21 cellular contexts compared by ENCODE assay signal in the genomic region with DNA sequence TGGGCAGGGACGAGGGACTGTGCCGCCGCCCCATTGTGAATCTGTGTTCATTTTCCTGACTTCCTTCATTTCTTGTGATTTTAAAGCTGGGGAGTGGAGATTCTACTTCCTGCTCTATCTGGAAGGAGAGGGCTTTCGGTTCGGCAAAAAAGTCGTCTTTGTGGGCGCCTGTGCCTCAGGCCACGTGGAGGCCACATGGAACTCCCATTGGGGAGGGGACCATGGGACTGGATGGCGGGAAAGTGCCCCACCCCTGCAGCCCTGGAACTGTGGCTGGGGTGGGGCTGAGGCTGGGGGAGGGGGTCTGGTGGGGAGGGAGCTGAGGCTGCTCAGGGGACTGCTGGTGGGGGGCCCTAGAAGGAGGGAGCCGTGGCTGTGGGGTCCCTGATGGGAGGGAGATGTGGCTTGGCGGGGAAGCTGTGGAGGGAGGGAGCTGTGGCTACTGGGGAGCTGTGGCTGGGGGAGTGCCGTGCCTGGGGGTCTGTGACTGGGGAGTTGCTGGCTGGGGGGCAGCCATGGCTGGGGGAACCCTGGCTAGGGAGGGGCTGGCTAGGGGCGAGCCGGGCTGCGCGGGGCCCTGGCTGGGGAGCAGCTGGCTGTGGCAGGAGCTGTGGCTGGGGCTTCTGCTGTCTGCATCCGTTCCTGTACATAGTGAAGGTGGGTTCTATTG. TPM values are rescaled to one million over a fixed set of nuclear protein-coding genes. Genes with fewer than 3 reads are reported as not detected.
DNase-seq lines count a peak whose midpoint lies in the region; ATAC-seq and TF ChIP-seq lines count a peak whose summit lies in the region.
"Had no signal": no experiment of that assay in that cellular context is flagged by ENCODE, and none has a peak within 500 bp of the region (broad histone marks: within the 10 kb centered on the region; RNA-seq: fewer than 3 reads in every experiment).

No MANE protein-coding gene starts in this region.

- H4K20me1 ChIP-seq in GM23248 (ENCODE audit: insufficient read depth), result no peaks in the 10 kb centered on the region

- peaks cover 1 to 13% (median 1%) of the 10 kb centered on the region in 3 donors for H3K27me3 Mint-ChIP-seq in CD14-positive monocyte (ENCODE audit: low read depth in 3 of 3)
- H3K27me3 Mint-ChIP-seq in natural killer cell treated with Interleukin-12 subunit alpha and Interleukin-12 subunit beta and Interleukin-15 and Interleukin-18, amount 100 ng/mL, for 72 hours, result no peaks in the 10 kb centered on the region

- H3K79me2 ChIP-seq in GM23248 (ENCODE audit: insufficient read depth), result no peaks in the 10 kb centered on the region

- H3K36me3 Mint-ChIP-seq in CD14-positive monocyte, result no peaks in the 10 kb centered on the region
- no peaks in the 10 kb centered on the region for H3K36me3 Mint-ChIP-seq in natural killer cell treated with Interleukin-12 subunit alpha and Interleukin-12 subunit beta and Interleukin-15 and Interleukin-18, amount 100 ng/mL, for 72 hours
- H3K36me3 Mint-ChIP-seq: naive B cell had no signal

- no peak for TF ChIP-seq EP300 in ovary (IDR thresholded peaks at IDR 0.05)

- H3K27me3 ChIP-seq in HUES6 (ENCODE audit: control insufficient read depth, insufficient read depth, low read length), result no peaks in the 10 kb centered on the region
- no peaks in the 10 kb centered on the region for H3K27me3 ChIP-seq in ovary
- no peaks in the 10 kb centered on the region for H3K27me3 ChIP-seq in GM23248 (replicated peaks; ENCODE audit: insufficient read depth)
- H3K27me3 ChIP-seq: gastroesophageal sphincter, sigmoid colon, uterus had no signal

- H3K36me3 ChIP-seq in HUES6 (ENCODE audit: control insufficient read depth, insufficient read depth, low read length) (peaks cover 29% of the 10 kb centered on the region), ovary (no peaks in the 10 kb centered on the region), GM23248 (ENCODE audit: low read depth) (no peaks in the 10 kb centered on the region)
- H3K36me3 ChIP-seq: gastroesophageal sphincter, sigmoid colon, uterus had no signal

- no peaks in the 10 kb centered on the region for H3K9me3 Mint-ChIP-seq in CD14-positive monocyte
- H3K9me3 Mint-ChIP-seq in natural killer cell treated with Interleukin-12 subunit alpha and Interleukin-12 subunit beta and Interleukin-15 and Interleukin-18, amount 100 ng/mL, for 72 hours, result no peaks in the 10 kb centered on the region
- H3K9me3 Mint-ChIP-seq: activated T-cell treated with anti-CD3 and anti-CD28 coated beads, Interleukin-2, amount 50 U/mL, for 4 hours; naive B cell had no signal

- H3K9ac ChIP-seq in HUES6 (ENCODE audit: low read length) (peak overlapping the region; percentile 12), GM23248 (no peak overlapping the region)

- H2AFZ ChIP-seq in GM23248, result no peak overlapping the region

- H3K4me2 ChIP-seq in GM23248 (ENCODE audit: unreplicated experiment), result no peak overlapping the region

- peaks cover 19% of the 10 kb centered on the region for H3K4me1 Mint-ChIP-seq in CD14-positive monocyte
- peaks cover 0 to 6% of the 10 kb centered on the region in 2 donors for H3K4me1 Mint-ChIP-seq in natural killer cell treated with Interleukin-12 subunit alpha and Interleukin-12 subunit beta and Interleukin-15 and Interleukin-18, amount 100 ng/mL, for 72 hours (ENCODE audit: low read depth in 2 of 2)

- intact Hi-C loops in CD14-positive monocyte (cut with micrococcal nuclease) (loop anchor here in 1 of 2 donors (5.0 kb wide), 1 partner anchor 294 kb away; no protein-coding TSS in a partner anchor), ovary (cut with DNase I) (loop anchor here in 2 of 4 donors (10.0 kb wide), 2 partner anchors 52 to 302 kb away; no protein-coding TSS in a partner anchor)

- no peak for TF ChIP-seq POLR2A in ovary (IDR thresholded peaks at IDR 0.05)

- H3F3A ChIP-seq in GM23248 (ENCODE audit: insufficient read depth), result peaks cover 6% of the 10 kb centered on the region; the same call in 1 of the 2 replicates

- H3K27ac ChIP-seq in HUES6 (ENCODE audit: low read depth, low read length) (no peak overlapping the region), coronary artery (peak overlapping the region; percentile 59 to 88), ovary (peak overlapping the region; percentile 32 to 57), GM23248 (no peak overlapping the region)

- H3K4me1 ChIP-seq in HUES6 (ENCODE audit: control insufficient read depth, insufficient read depth, low read length) (peaks cover 31% of the 10 kb centered on the region; the same call in 1 of the 2 replicates), ovary (ENCODE audit: insufficient read depth) (peaks cover 34% of the 10 kb centered on the region), GM23248 (ENCODE audit: insufficient read depth) (peaks cover 16% of the 10 kb centered on the region; the same call in 1 of the 2 replicates)

- in situ Hi-C loops in GM23248 (cut with MboI), result no loop called here

- no peak for ATAC-seq in GM18867 (IDR thresholded peaks at IDR 0.05; ENCODE audit: unreplicated experiment)
- no peak for ATAC-seq in natural killer cell treated with Interleukin-12 subunit alpha and Interleukin-12 subunit beta and Interleukin-15 and Interleukin-18, amount 100 ng/mL, for 72 hours
- ATAC-seq: activated T-cell treated with anti-CD3 and anti-CD28 coated beads, Interleukin-2, amount 50 U/mL, for 4 hours; gastroesophageal sphincter had no signal

- H3K9me3 ChIP-seq in HUES6 (ENCODE audit: control insufficient read depth, insufficient read depth, low read depth, low read length) (no peaks in the 10 kb centered on the region), ovary (no peaks in the 10 kb centered on the region), GM23248 (ENCODE audit: low read depth) (no peaks in the 10 kb centered on the region)
- H3K9me3 ChIP-seq: gastroesophageal sphincter, sigmoid colon, uterus had no signal

- peak overlapping the region; percentile 71 to 77 for H3K4me3 Mint-ChIP-seq in CD14-positive monocyte
- H3K4me3 Mint-ChIP-seq in natural killer cell treated with Interleukin-12 subunit alpha and Interleukin-12 subunit beta and Interleukin-15 and Interleukin-18, amount 100 ng/mL, for 72 hours, result no peak overlapping the region
- H3K4me3 Mint-ChIP-seq: activated T-cell treated with anti-CD3 and anti-CD28 coated beads, Interleukin-2, amount 50 U/mL, for 4 hours had no signal

- H3K9me2 ChIP-seq in GM23248 (ENCODE audit: insufficient read depth), result no peaks in the 10 kb centered on the region

- DNase-seq in CD14-positive monocyte (ENCODE audit: low spot score) (no peak), coronary artery (ENCODE audit: low spot score) (no peak), ovary (no peak), GM23248 (no peak)
- DNase-seq in natural killer cell treated with Interleukin-12 subunit alpha and Interleukin-12 subunit beta and Interleukin-15 and Interleukin-18, amount 100 ng/mL, for 72 hours (ENCODE audit: low spot score), result no peak
- DNase-seq: activated CD4-positive, alpha-beta T cell treated with anti-CD3 and anti-CD28 coated beads for 1 hour; activated naive CD4-positive, alpha-beta T cell; activated T-cell treated with anti-CD3 and anti-CD28 coated beads, Interleukin-2, amount 50 U/mL, for 4 hours; effector CD4-positive, alpha-beta T cell; Kasumi-1; naive B cell; NCI-H187; NCI-H2227 treated with DMSO at 0.1 percent for 48 hours; NCI-H774; OCI-M1; SIG-M5; sigmoid colon; uterus had no signal

- WGBS in ovary, 3 donors, result 63 to 75% (median 73%) methylated on average over 17 of the region's 17 CpGs
- 48 to 62% methylated on average over 9 to 17 of the region's 17 CpGs for WGBS in GM23248 (ENCODE audit: low coverage in 1 of 2, low lambda C conversion rate in 2 of 2, missing lambda C conversion rate in 2 of 2), 2 experiments

- no peak overlapping the region for H3K4me3 ChIP-seq in HUES6 (ENCODE audit: low read depth, low read length)
- no peak overlapping the region for H3K4me3 ChIP-seq in coronary artery
- H3K4me3 ChIP-seq in ovary, result no peak overlapping the region
- no peak overlapping the region for H3K4me3 ChIP-seq in GM23248
- H3K4me3 ChIP-seq: gastroesophageal sphincter, sigmoid colon, uterus had no signal

- peak overlapping the region in 5 of 7 donors; percentile 27 to 76 (median 46) for H3K27ac Mint-ChIP-seq in CD14-positive monocyte
- H3K27ac Mint-ChIP-seq in natural killer cell treated with Interleukin-12 subunit alpha and Interleukin-12 subunit beta and Interleukin-15 and Interleukin-18, amount 100 ng/mL, for 72 hours, result no peak overlapping the region

- TF ChIP-seq CTCF in CD14-positive monocyte (IDR thresholded peaks at IDR 0.05), result no peak
- TF ChIP-seq CTCF in coronary artery (IDR thresholded peaks at IDR 0.05), result no peak
- no peak for TF ChIP-seq CTCF in ovary (IDR thresholded peaks at IDR 0.05)

RNA-seq across cellular contexts. Expression of a gene that starts 31.5 kb away (rescaled TPM):
- 1 to 10 TPM in 1 of 2 donors, under 1 TPM in 1; 0.80 to 1.1 TPM for polyA plus RNA-seq in CD14-positive monocyte
- total RNA-seq in ovary, result 100 to 1,000 TPM; 141 to 353 (median 270) TPM
- 100 to 1,000 TPM in 1 of 2 donors, 10 to 100 TPM in 1; 11.1 to 201 TPM for polyA plus RNA-seq in ovary
- 1 to 10 TPM in 1 of 2 donors, under 1 TPM in 1; 0.31 to 1.3 TPM for total RNA-seq in natural killer cell treated with Interleukin-12 subunit alpha and Interleukin-12 subunit beta and Interleukin-15 and Interleukin-18, amount 100 ng/mL, for 72 hours
- 24.2 and 30.5 TPM in 2 replicates for total RNA-seq in GM23248 (2014; rRNA removed; shearing (Covaris generic))
- 1.7 and 1.8 TPM in 2 replicates for polyA plus RNA-seq in GM23248 (2016; fragmentation: Nextera tagmentation; extraction: Ambion mirVana)

Comparison
In these comparisons a context has a peak if more than half of its experiments do, and no peak if none do; other contexts are left out.
1. H3K27ac Mint-ChIP-seq: peak in CD14-positive monocyte (5 of 7); none in natural killer cell treated with Interleukin-12 subunit alpha and Interleukin-12 subunit beta and Interleukin-15 and Interleukin-18, amount 100 ng/mL, for 72 hours (0 of 2).
2. H3K27ac ChIP-seq: peak in coronary artery (2 of 2) and ovary (2 of 2); none in HUES6 (single experiment) and GM23248 (single experiment).
3. RNA of a gene that starts 31.5 kb away (total RNA-seq): 141 to 353 TPM in ovary and 24.2 to 30.5 TPM in GM23248; 0.31 to 1.3 TPM in natural killer cell treated with Interleukin-12 subunit alpha and Interleukin-12 subunit beta and Interleukin-15 and Interleukin-18, amount 100 ng/mL, for 72 hours; every median in the first group is over 10 times any median in the second.